Comparison of ENCODE assay signal across 9 cellular contexts in the genomic region with DNA sequence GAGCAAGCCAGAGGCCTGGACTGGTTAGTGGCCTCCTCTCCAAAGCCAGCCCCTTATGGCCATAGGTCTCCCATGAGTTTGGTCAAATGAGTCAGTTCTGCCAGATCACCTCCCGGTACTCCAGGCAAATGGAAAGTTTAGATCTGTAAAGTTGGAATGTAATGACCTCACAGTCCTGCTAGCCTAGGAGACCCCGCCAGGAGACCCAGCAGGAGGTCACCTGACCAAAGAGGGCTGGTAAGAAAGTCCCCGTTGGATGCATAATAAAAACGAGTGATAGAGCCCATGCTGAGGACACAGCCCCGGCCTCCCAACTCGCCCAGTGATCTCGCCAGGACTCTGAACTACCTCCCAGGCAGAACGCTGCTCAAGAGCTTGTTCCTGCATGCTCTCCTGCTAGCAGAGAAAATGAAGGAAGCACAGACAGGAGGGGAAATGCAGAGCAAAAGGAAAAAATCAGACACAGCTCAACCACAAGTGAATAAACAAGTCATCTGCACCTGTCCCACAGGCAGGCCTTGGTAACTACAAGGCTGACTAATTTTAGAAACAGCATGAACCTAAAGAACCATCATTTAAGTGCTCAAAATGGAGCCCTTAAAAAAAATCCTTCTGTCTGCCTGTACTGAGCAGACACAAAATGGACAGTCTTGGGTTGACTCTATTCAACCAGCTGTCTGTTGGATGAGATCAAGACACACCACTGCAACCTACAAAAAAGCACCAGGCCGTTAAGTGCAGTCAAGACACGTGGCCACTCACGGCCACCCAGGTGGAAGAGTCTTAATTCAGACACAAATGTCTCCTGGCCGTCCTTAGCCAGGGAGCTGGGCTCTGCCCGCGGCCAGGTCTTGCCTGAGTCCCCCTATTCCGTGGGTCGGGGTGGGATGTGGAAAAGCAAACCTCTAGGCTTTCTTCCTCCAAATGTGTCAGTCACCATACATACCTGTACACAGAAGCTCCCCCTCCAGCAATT. TPM values are rescaled to one million over a fixed set of nuclear protein-coding genes. Genes with fewer than 3 reads are reported as not detected.
DNase-seq lines count a peak whose midpoint lies in the region; ATAC-seq and TF ChIP-seq lines count a peak whose summit lies in the region.
"Had no signal": no experiment of that assay in that cellular context is flagged by ENCODE, and none has a peak within 500 bp of the region (broad histone marks: within the 10 kb centered on the region; RNA-seq: fewer than 3 reads in every experiment).

No MANE protein-coding gene starts in this region.

- H3K4me3 ChIP-seq in fibroblast of mammary gland (ENCODE audit: control insufficient read depth, low read depth, low read length) (no peak overlapping the region), skin epidermis (no peak overlapping the region), MG63 (no peak overlapping the region)
- H3K4me3 ChIP-seq: A549 had no signal

- POLR2A ChIA-PET in RWPE1 (lab: Yijun Ruan, JAX; ENCODE audit: low non-redundant PET) = no interaction called here

- H3K27me3 ChIP-seq in MG63 = no peaks in the 10 kb centered on the region

- peak; percentile 20 for DNase-seq in NCI-H2107 treated with DMSO at 0.1 percent for 48 hours (lab: John Stamatoyannopoulos, UW; ENCODE audit: unreplicated experiment)
- DNase-seq in NCI-H2107 (lab: John Stamatoyannopoulos, UW) = no peak
- DNase-seq in RWPE1 (ENCODE audit: low spot score) = peak; percentile 27
- peak; percentile 42 for DNase-seq in fibroblast of mammary gland (ENCODE audit: low read depth)
- no peak for DNase-seq in MG63
- DNase-seq in HuH-7.5 (ENCODE audit: low spot score) = no peak

- CTCF ChIA-PET in RWPE1 (lab: Yijun Ruan, JAX) = interaction anchor here (0.6 to 0.9 kb wide), 2 partner anchors 19 to 20 kb away, joined by 3 to 4 read pairs; no protein-coding TSS in a partner anchor

- no peak for ATAC-seq in GM21423 (IDR thresholded peaks at IDR 0.05; ENCODE audit: unreplicated experiment)
- ATAC-seq: A549 had no signal

- TF ChIP-seq CTCF in RWPE1 (conservative IDR thresholded peaks at IDR 0.05; ENCODE audit: low read depth) (no peak), fibroblast of mammary gland (conservative IDR thresholded peaks at IDR 0.05; ENCODE audit: control insufficient read depth, insufficient read depth, low read depth, low read length) (no peak)

- no peaks in the 10 kb centered on the region for H3K9me3 ChIP-seq in MG63
- H3K9me3 ChIP-seq: A549 had no signal

- no peaks in the 10 kb centered on the region for H3K36me3 ChIP-seq in MG63

- H3K27ac ChIP-seq in RWPE1 (peak overlapping the region; percentile 79), skin epidermis (peak overlapping the region in 11 of 21 experiments; percentile 5 to 70 (median 39))
- H3K27ac ChIP-seq: A549 had no signal

RNA-seq across cellular contexts. Expression of a gene that starts 9.2 kb away (rescaled TPM):
- 4.0 and 8.8 TPM in 2 replicates for total RNA-seq in MG63 (2014; rRNA removed; shearing (Covaris generic); ENCODE audit: low replicate concordance)

RNA-seq across cellular contexts. Expression of a gene that starts 26.8 kb away (rescaled TPM):
- not detected in 2 replicates for total RNA-seq in MG63 (2014; rRNA removed; shearing (Covaris generic); ENCODE audit: low replicate concordance)

RNA-seq across cellular contexts. Expression of a gene that starts 53.2 kb away (rescaled TPM):
- total RNA-seq in MG63 (2014; rRNA removed; shearing (Covaris generic); ENCODE audit: low replicate concordance) = 62.7 and 107 TPM in 2 replicates

RNA-seq across cellular contexts. Expression of a gene that starts 54.9 kb away (rescaled TPM):
- total RNA-seq in MG63 (2014; rRNA removed; shearing (Covaris generic); ENCODE audit: low replicate concordance) = 19.6 and 47.3 TPM in 2 replicates

Comparison
In these comparisons a context has a peak if more than half of its experiments do, and no peak if none do; other contexts are left out.
1. DNase-seq: peak in NCI-H2107 treated with DMSO at 0.1 percent for 48 hours (single experiment), RWPE1 (single experiment) and fibroblast of mammary gland (single experiment); none in NCI-H2107 (single experiment), MG63 (single experiment) and HuH-7.5 (single experiment).